ENCODE assay signal across 17 cellular contexts in the genomic region with DNA sequence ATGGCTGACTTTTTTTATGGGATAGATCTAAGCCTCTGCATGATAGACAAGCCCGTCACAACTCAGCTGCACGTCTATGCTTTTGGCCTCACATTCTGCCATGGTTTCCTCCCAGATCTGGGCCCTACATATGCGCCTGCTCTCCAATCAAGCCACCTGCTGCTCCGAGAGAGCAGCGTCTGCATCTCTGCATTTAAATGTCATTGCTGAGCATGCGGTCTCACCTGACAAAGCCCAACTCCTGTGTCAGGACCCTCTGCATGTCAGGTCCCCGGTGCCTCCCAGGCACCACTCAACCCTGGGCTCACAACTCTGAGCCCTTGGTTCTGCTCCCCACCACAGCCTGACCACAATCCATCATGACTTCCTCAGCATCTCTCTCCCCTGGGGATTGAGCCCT. TPM values are rescaled to one million over a fixed set of nuclear protein-coding genes. Genes with fewer than 3 reads are reported as not detected.
DNase-seq lines count a peak whose midpoint lies in the region; ATAC-seq, FAIRE-seq and TF ChIP-seq lines count a peak whose summit lies in the region.
"Had no signal": no experiment of that assay in that cellular context is flagged by ENCODE, and none has a peak within 500 bp of the region (broad histone marks: within the 10 kb centered on the region; RNA-seq: fewer than 3 reads in every experiment).

No MANE protein-coding gene starts in this region.

- peaks cover 16% of the 10 kb centered on the region for H3K36me3 ChIP-seq in bronchial epithelial cell (ENCODE audit: control insufficient read depth, insufficient read depth, low read length)
- peaks cover 9 to 14% of the 10 kb centered on the region in 2 donors for H3K36me3 ChIP-seq in thyroid gland

- H3K9me3 ChIP-seq in thyroid gland = no peaks in the 10 kb centered on the region
- H3K9me3 ChIP-seq: HAP-1 had no signal

- TF ChIP-seq POLR2A in thyroid gland (IDR thresholded peaks at IDR 0.05) = no peak

- peak overlapping the region; percentile 4 to 72 (median 61) for H3K27ac ChIP-seq in thyroid gland
- H3K27ac ChIP-seq: C4-2B, GM23248 had no signal

- no peak overlapping the region for H3K4me3 Mint-ChIP-seq in activated naive CD8-positive, alpha-beta T cell
- no peak overlapping the region for H3K4me3 Mint-ChIP-seq in activated naive CD8-positive, alpha-beta T cell treated with anti-CD3 and anti-CD28 coated beads for 36 hours
- H3K4me3 Mint-ChIP-seq in mesothelial cell of epicardium = no peak overlapping the region
- H3K4me3 Mint-ChIP-seq: CD4-positive, alpha-beta memory T cell had no signal

- no peak overlapping the region for H3K4me3 ChIP-seq in bronchial epithelial cell (ENCODE audit: low read depth, low read length)
- H3K4me3 ChIP-seq in thyroid gland (replicated peaks in 1 of 3) = no peak overlapping the region
- H3K4me3 ChIP-seq: GM23248, HAP-1 had no signal

- H3K36me3 Mint-ChIP-seq in activated naive CD8-positive, alpha-beta T cell = peaks cover 2% of the 10 kb centered on the region
- no peaks in the 10 kb centered on the region for H3K36me3 Mint-ChIP-seq in activated naive CD8-positive, alpha-beta T cell treated with anti-CD3 and anti-CD28 coated beads for 36 hours
- H3K36me3 Mint-ChIP-seq in mesothelial cell of epicardium = peaks cover 19% of the 10 kb centered on the region

- no peak for TF ChIP-seq CTCF in bronchial epithelial cell (IDR thresholded peaks at IDR 0.05; ENCODE audit: insufficient read depth, low read length, severe bottlenecking)
- no peak for TF ChIP-seq CTCF in mesothelial cell of epicardium (IDR thresholded peaks at IDR 0.05; ENCODE audit: unreplicated experiment)
- TF ChIP-seq CTCF in thyroid gland (IDR thresholded peaks at IDR 0.05) = no peak

- H3K4me1 Mint-ChIP-seq in activated naive CD8-positive, alpha-beta T cell (ENCODE audit: low read depth) = no peaks in the 10 kb centered on the region
- no peaks in the 10 kb centered on the region for H3K4me1 Mint-ChIP-seq in activated naive CD8-positive, alpha-beta T cell treated with anti-CD3 and anti-CD28 coated beads for 36 hours
- peaks cover 20% of the 10 kb centered on the region for H3K4me1 Mint-ChIP-seq in mesothelial cell of epicardium

- no peak for DNase-seq in activated naive CD8-positive, alpha-beta T cell treated with anti-CD3 and anti-CD28 coated beads for 36 hours
- DNase-seq in bronchial epithelial cell (ENCODE audit: low read depth) (no peak), mesothelial cell of epicardium (ENCODE audit: low spot score in 2 of 2, unreplicated experiment in 2 of 2) (no peak), thyroid gland (no peak), NAMALWA (ENCODE audit: low spot score) (no peak), activated gamma-delta T cell treated with Interleukin-2 at 50 U/mL for 16 hours (no peak)
- DNase-seq: 8988T; CD4-positive, alpha-beta memory T cell; COR-L47; DMS53; GM23248 had no signal

- no peaks in the 10 kb centered on the region for H3K27me3 Mint-ChIP-seq in activated naive CD8-positive, alpha-beta T cell
- no peaks in the 10 kb centered on the region for H3K27me3 Mint-ChIP-seq in activated naive CD8-positive, alpha-beta T cell treated with anti-CD3 and anti-CD28 coated beads for 36 hours
- H3K27me3 Mint-ChIP-seq in mesothelial cell of epicardium (ENCODE audit: low read depth) = no peaks in the 10 kb centered on the region
- H3K27me3 Mint-ChIP-seq: CD4-positive, alpha-beta memory T cell had no signal

- intact Hi-C loops in thyroid gland (cut with DNase I) = no loop called here

- no peak for ATAC-seq in HG02852 (IDR thresholded peaks at IDR 0.05; ENCODE audit: unreplicated experiment)
- ATAC-seq: HepG2 had no signal

- H3K27ac Mint-ChIP-seq in activated naive CD8-positive, alpha-beta T cell = peak overlapping the region; percentile 61
- H3K27ac Mint-ChIP-seq in activated naive CD8-positive, alpha-beta T cell treated with anti-CD3 and anti-CD28 coated beads for 36 hours = no peak overlapping the region
- H3K27ac Mint-ChIP-seq in mesothelial cell of epicardium = peak overlapping the region; percentile 59

- H3K27me3 ChIP-seq in bronchial epithelial cell (ENCODE audit: control insufficient read depth, insufficient read depth, low read length) (no peaks in the 10 kb centered on the region), thyroid gland (no peaks in the 10 kb centered on the region)

- peak; percentile 55 for FAIRE-seq in bronchial epithelial cell (lab: Jason Lieb, UNC)
- FAIRE-seq: HepG2, HTR-8/SVneo had no signal

- peaks cover 90 to 94% of the 10 kb centered on the region in 2 donors for H3K4me1 ChIP-seq in thyroid gland
- H3K4me1 ChIP-seq: HAP-1 had no signal

- WGBS in thyroid gland, 2 donors = 89 to 95% methylated on average over 7 of the region's 7 CpGs

- no peaks in the 10 kb centered on the region for H3K9me3 Mint-ChIP-seq in activated naive CD8-positive, alpha-beta T cell (ENCODE audit: low read depth)
- no peaks in the 10 kb centered on the region for H3K9me3 Mint-ChIP-seq in activated naive CD8-positive, alpha-beta T cell treated with anti-CD3 and anti-CD28 coated beads for 36 hours
- H3K9me3 Mint-ChIP-seq in mesothelial cell of epicardium = no peaks in the 10 kb centered on the region
- H3K9me3 Mint-ChIP-seq: CD4-positive, alpha-beta memory T cell had no signal

RNA-seq across cellular contexts. Expression of a gene that starts 45.4 kb away (rescaled TPM):
- 100 to 1,000 TPM; 123 to 131 TPM for total RNA-seq in activated naive CD8-positive, alpha-beta T cell treated with anti-CD3 and anti-CD28 coated beads for 36 hours
- total RNA-seq in bronchial epithelial cell = 51.6 and 65.5 TPM in 2 replicates
- total RNA-seq in mesothelial cell of epicardium = 179 to 187 TPM (median 181 TPM) in 3 replicates
- 10 to 100 TPM; 44.6 to 89.4 (median 63.0) TPM for total RNA-seq in thyroid gland
